Comparison of ENCODE assay signal across 26 cellular contexts in the genomic region with DNA sequence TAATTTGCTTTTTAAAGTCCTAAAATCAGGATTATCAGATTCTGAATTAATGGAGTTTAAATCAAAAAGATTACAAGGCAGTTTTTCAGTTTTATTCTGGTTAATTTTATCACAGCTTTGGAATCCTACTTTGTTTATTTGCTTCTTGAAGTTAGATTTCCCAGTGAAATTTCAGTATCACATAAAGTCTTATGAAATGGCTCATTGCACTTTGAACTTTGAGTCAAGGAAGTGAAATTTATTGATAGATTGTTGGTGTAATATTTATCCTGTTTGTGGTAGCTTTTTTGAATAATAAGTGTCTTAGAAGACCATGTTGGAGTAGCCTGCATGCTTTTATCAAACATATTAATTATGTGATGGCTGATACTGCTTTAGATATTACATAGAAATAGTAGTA.
"Had no signal": no experiment of that assay in that cellular context is flagged by ENCODE, and none has a peak within 500 bp of the region (broad histone marks: within the 10 kb centered on the region; RNA-seq: fewer than 3 reads in every experiment).

No MANE protein-coding gene starts in this region.

- H3K4me3 ChIP-seq: breast epithelium, esophagus squamous epithelium, heart right ventricle, psoas muscle, spleen, tibial nerve had no signal

- H3K9me3 ChIP-seq: breast epithelium, esophagus squamous epithelium, heart right ventricle, psoas muscle, spleen, tibial nerve had no signal

- DNase-seq: activated CD4-positive, alpha-beta memory T cell treated with anti-CD3 and anti-CD28 coated beads for 36 hours; activated CD4-positive, alpha-beta T cell treated with anti-CD3 and anti-CD28 coated beads, Interleukin-2, amount 10 ng/mL, durations not matched to agents 24 days and 14 days; activated CD8-positive, alpha-beta memory T cell treated with anti-CD3 and anti-CD28 coated beads, Interleukin-2, amount 50 U/mL, for 4 hours; activated gamma-delta T cell; activated naive CD4-positive, alpha-beta T cell treated with anti-CD3 and anti-CD28 coated beads, Interleukin-2, amount 50 U/mL, for 16 hours; activated T-cell treated with anti-CD3 and anti-CD28 coated beads, Interleukin-2, amount 50 U/mL, for 24 hours; amniotic stem cell; central memory CD4-positive, alpha-beta T cell; esophagus squamous epithelium; foreskin melanocyte; heart right ventricle; left ventricle myocardium superior; mammary epithelial cell; naive B cell; nephron progenitor cell; nucleus accumbens; psoas muscle; spleen; stimulated activated naive CD4-positive, alpha-beta T cell; SW 1271; T-helper 9 cell had no signal

- H3K27ac ChIP-seq: esophagus squamous epithelium, heart right ventricle, parathyroid adenoma, psoas muscle, VCaP had no signal

- H3K27me3 ChIP-seq: breast epithelium, esophagus squamous epithelium, heart right ventricle, spleen, tibial nerve had no signal

- ATAC-seq: activated CD4-positive, CD25-positive, alpha-beta regulatory T cell treated with anti-CD3 and anti-CD28 coated beads, Interleukin-2, amount 50 U/mL, for 24 hours; heart right ventricle; left ventricle myocardium superior; psoas muscle had no signal

- H3K36me3 ChIP-seq: breast epithelium had no signal
